In the genomic region with DNA sequence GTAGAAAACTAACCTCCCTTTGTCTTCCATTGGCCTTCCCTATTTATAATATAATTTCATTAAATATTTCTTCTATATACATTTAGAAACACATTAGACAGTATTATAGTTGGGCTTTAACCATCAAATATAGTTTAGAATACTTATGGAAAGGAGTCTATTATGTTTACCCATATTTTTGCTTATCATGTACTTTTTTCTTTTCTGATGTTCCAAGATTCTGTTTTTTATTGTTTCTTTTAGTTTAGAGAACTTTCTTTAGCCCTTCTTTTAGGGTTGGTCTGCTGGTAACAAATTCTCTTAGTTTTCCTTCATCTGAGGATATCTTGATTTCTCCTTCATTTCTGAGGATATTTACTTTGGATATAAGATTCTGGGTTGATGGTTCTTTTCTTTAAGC, we compare ENCODE assay signal across 37 cellular contexts. TPM values are rescaled to one million over a fixed set of nuclear protein-coding genes. Genes with fewer than 3 reads are reported as not detected.
"Had no signal": no experiment of that assay in that cellular context is flagged by ENCODE, and none has a peak within 500 bp of the region (broad histone marks: within the 10 kb centered on the region; RNA-seq: fewer than 3 reads in every experiment).

No MANE protein-coding gene starts in this region.

- H3K4me1 ChIP-seq: body of pancreas, breast epithelium had no signal

- H3K27ac ChIP-seq: body of pancreas, brain microvascular endothelial cell, breast epithelium, VCaP had no signal

- H3K36me3 Mint-ChIP-seq: activated CD8-positive, alpha-beta memory T cell treated with anti-CD3 and anti-CD28 coated beads, Interleukin-2, amount 10 ng/mL, durations not matched to agents 7 days and 5 days; activated naive CD4-positive, alpha-beta T cell treated with anti-CD3 and anti-CD28 coated beads, Interleukin-2, amount 10 ng/mL, durations not matched to agents 7 days and 5 days; activated naive CD8-positive, alpha-beta T cell; activated naive CD8-positive, alpha-beta T cell treated with anti-CD3 and anti-CD28 coated beads, Interleukin-2, amount 10 ng/mL, durations not matched to agents 7 days and 5 days had no signal

- H3K4me3 Mint-ChIP-seq: activated B cell treated with CpG ODN at 0.5 μM for 24 hours; activated CD4-positive, alpha-beta memory T cell treated with anti-CD3 and anti-CD28 coated beads, Interleukin-2, amount 10 ng/mL, durations not matched to agents 7 days and 5 days; activated CD4-positive, alpha-beta T cell treated with anti-CD3 and anti-CD28 coated beads for 36 hours; activated CD4-positive, alpha-beta T cell treated with anti-CD3 and anti-CD28 coated beads, Interleukin-2, amount 10 ng/mL, durations not matched to agents 7 days and 5 days; activated CD8-positive, alpha-beta memory T cell treated with anti-CD3 and anti-CD28 coated beads, Interleukin-2, amount 10 ng/mL, durations not matched to agents 7 days and 5 days; activated CD8-positive, alpha-beta T cell treated with anti-CD3 and anti-CD28 coated beads, Interleukin-2, amount 10 ng/mL, durations not matched to agents 7 days and 5 days; activated naive CD4-positive, alpha-beta T cell treated with anti-CD3 and anti-CD28 coated beads, Interleukin-2, amount 10 ng/mL, durations not matched to agents 7 days and 5 days; activated naive CD4-positive, alpha-beta T cell treated with anti-CD3 and anti-CD28 coated beads, Interleukin-2, amount 50 U/mL, for 24 hours; activated naive CD8-positive, alpha-beta T cell; activated naive CD8-positive, alpha-beta T cell treated with anti-CD3 and anti-CD28 coated beads, Interleukin-2, amount 10 ng/mL, durations not matched to agents 7 days and 5 days; activated naive CD8-positive, alpha-beta T cell treated with anti-CD3 and anti-CD28 coated beads, Interleukin-2, amount 50 U/mL, for 24 hours; activated T-cell treated with anti-CD3 and anti-CD28 coated beads, Interleukin-2, amount 50 U/mL, for 24 hours; T-helper 1 cell treated with Interleukin-12 subunit alpha and Interleukin-12 subunit beta and Interleukin-4 antibody, amounts not matched to agents 30 μg/mL and 1 μg/mL, for 36 hours; T-helper 2 cell treated with Interferon-gamma antibody and Interleukin-4, amounts not matched to agents 5 μg/mL and 100 μg/mL, for 36 hours had no signal

- ATAC-seq: activated CD4-positive, alpha-beta T cell treated with anti-CD3 and anti-CD28 coated beads for 36 hours; activated CD8-positive, alpha-beta memory T cell treated with anti-CD3 and anti-CD28 coated beads, Interleukin-2, amount 10 ng/mL, durations not matched to agents 7 days and 5 days; activated CD8-positive, alpha-beta T cell treated with anti-CD3 and anti-CD28 coated beads, Interleukin-2, amount 10 ng/mL, durations not matched to agents 7 days and 5 days; activated naive CD8-positive, alpha-beta T cell treated with anti-CD3 and anti-CD28 coated beads, Interleukin-2, amount 50 U/mL, for 24 hours; body of pancreas had no signal

- H3K9me3 ChIP-seq: body of pancreas, breast epithelium had no signal

- H3K36me3 ChIP-seq: brain microvascular endothelial cell, breast epithelium had no signal

- FAIRE-seq: astrocyte, TTC549 had no signal

- H3K27me3 Mint-ChIP-seq: activated CD4-positive, alpha-beta memory T cell treated with anti-CD3 and anti-CD28 coated beads, Interleukin-2, amount 10 ng/mL, durations not matched to agents 7 days and 5 days; activated naive CD4-positive, alpha-beta T cell treated with anti-CD3 and anti-CD28 coated beads, Interleukin-2, amount 10 ng/mL, durations not matched to agents 7 days and 5 days had no signal

- DNase-seq: activated B cell treated with CpG ODN at 0.5 μM for 24 hours; activated CD4-positive, alpha-beta memory T cell treated with anti-CD3 and anti-CD28 coated beads, Interleukin-2, amount 10 ng/mL, durations not matched to agents 7 days and 5 days; activated CD4-positive, alpha-beta T cell treated with anti-CD3 and anti-CD28 coated beads for 1 hour; activated CD4-positive, alpha-beta T cell treated with anti-CD3 and anti-CD28 coated beads for 36 hours; activated CD4-positive, alpha-beta T cell treated with anti-CD3 and anti-CD28 coated beads for 48 hours; activated CD4-positive, alpha-beta T cell treated with anti-CD3 and anti-CD28 coated beads, Interleukin-2, amount 10 ng/mL, durations not matched to agents 7 days and 5 days; activated CD4-positive, alpha-beta T cell treated with anti-CD3 and anti-CD28 coated beads, Interleukin-2, amount 50 U/mL, for 48 hours; activated CD8-positive, alpha-beta memory T cell treated with anti-CD3 and anti-CD28 coated beads for 24 hours; activated CD8-positive, alpha-beta memory T cell treated with anti-CD3 and anti-CD28 coated beads, Interleukin-2, amount 10 ng/mL, durations not matched to agents 7 days and 5 days; activated CD8-positive, alpha-beta memory T cell treated with anti-CD3 and anti-CD28 coated beads, Interleukin-2, amount 50 U/mL, for 48 hours; activated CD8-positive, alpha-beta T cell treated with anti-CD3 and anti-CD28 coated beads, Interleukin-2, amount 10 ng/mL, durations not matched to agents 7 days and 5 days; activated effector memory CD4-positive, alpha-beta T cell treated with Interleukin-2 at 50 U/mL for 16 hours; activated gamma-delta T cell; activated naive CD4-positive, alpha-beta T cell treated with anti-CD3 and anti-CD28 coated beads, Interleukin-2, amount 10 ng/mL, durations not matched to agents 7 days and 5 days; activated naive CD4-positive, alpha-beta T cell treated with Interleukin-2 at 50 U/mL for 16 hours; activated naive CD8-positive, alpha-beta T cell treated with anti-CD3 and anti-CD28 coated beads, Interleukin-2, amount 10 ng/mL, durations not matched to agents 7 days and 5 days; activated naive CD8-positive, alpha-beta T cell treated with anti-CD3 and anti-CD28 coated beads, Interleukin-2, amount 50 U/mL, for 24 hours; activated T-cell treated with anti-CD3 and anti-CD28 coated beads, Interleukin-2, amount 50 U/mL, for 24 hours; activated T-cell treated with anti-CD3 and anti-CD28 coated beads, Interleukin-2, amount 50 U/mL, for 48 hours; amygdala; aorta; body of pancreas; brain microvascular endothelial cell; central memory CD4-positive, alpha-beta T cell; T-helper 1 cell; T-helper 2 cell; T-helper 9 cell had no signal

- H3K4me1 Mint-ChIP-seq: activated B cell treated with CpG ODN at 0.5 μM for 24 hours; activated CD4-positive, alpha-beta memory T cell treated with anti-CD3 and anti-CD28 coated beads, Interleukin-2, amount 10 ng/mL, durations not matched to agents 7 days and 5 days; activated CD4-positive, alpha-beta T cell treated with anti-CD3 and anti-CD28 coated beads for 36 hours; activated CD4-positive, alpha-beta T cell treated with anti-CD3 and anti-CD28 coated beads, Interleukin-2, amount 10 ng/mL, durations not matched to agents 7 days and 5 days; activated CD8-positive, alpha-beta memory T cell treated with anti-CD3 and anti-CD28 coated beads, Interleukin-2, amount 10 ng/mL, durations not matched to agents 7 days and 5 days; activated naive CD4-positive, alpha-beta T cell treated with anti-CD3 and anti-CD28 coated beads, Interleukin-2, amount 10 ng/mL, durations not matched to agents 7 days and 5 days; activated naive CD4-positive, alpha-beta T cell treated with anti-CD3 and anti-CD28 coated beads, Interleukin-2, amount 50 U/mL, for 24 hours; activated naive CD8-positive, alpha-beta T cell treated with anti-CD3 and anti-CD28 coated beads, Interleukin-2, amount 50 U/mL, for 24 hours had no signal

- H3K4me3 ChIP-seq: body of pancreas, breast epithelium had no signal

- H3K27me3 ChIP-seq: body of pancreas, brain microvascular endothelial cell, breast epithelium had no signal

- H3K9me3 Mint-ChIP-seq: activated B cell treated with CpG ODN at 0.5 μM for 24 hours; activated CD4-positive, alpha-beta memory T cell treated with anti-CD3 and anti-CD28 coated beads, Interleukin-2, amount 10 ng/mL, durations not matched to agents 7 days and 5 days; activated CD4-positive, alpha-beta T cell treated with anti-CD3 and anti-CD28 coated beads, Interleukin-2, amount 10 ng/mL, durations not matched to agents 7 days and 5 days; activated naive CD4-positive, alpha-beta T cell treated with anti-CD3 and anti-CD28 coated beads, Interleukin-2, amount 10 ng/mL, durations not matched to agents 7 days and 5 days; activated naive CD8-positive, alpha-beta T cell treated with anti-CD3 and anti-CD28 coated beads, Interleukin-2, amount 10 ng/mL, durations not matched to agents 7 days and 5 days; activated naive CD8-positive, alpha-beta T cell treated with anti-CD3 and anti-CD28 coated beads, Interleukin-2, amount 50 U/mL, for 24 hours; activated T-cell treated with anti-CD3 and anti-CD28 coated beads, Interleukin-2, amount 50 U/mL, for 24 hours; activated T-helper 2 cell treated with anti-CD3 and anti-CD28 coated beads, Interferon-gamma antibody, Interleukin-2, Interleukin-4, amounts not matched to agents 10 μg/mL and 5 μg/mL and 100 μg/mL, durations not matched to agents 14 hours and 24 hours and 36 hours; T-helper 1 cell treated with Interleukin-12 subunit alpha and Interleukin-12 subunit beta and Interleukin-4 antibody, amounts not matched to agents 30 μg/mL and 1 μg/mL, for 36 hours; T-helper 2 cell treated with Interferon-gamma antibody and Interleukin-4, amounts not matched to agents 5 μg/mL and 100 μg/mL, for 36 hours had no signal

- H3K27ac Mint-ChIP-seq: activated B cell treated with CpG ODN at 0.5 μM for 24 hours; activated CD4-positive, alpha-beta memory T cell treated with anti-CD3 and anti-CD28 coated beads, Interleukin-2, amount 10 ng/mL, durations not matched to agents 7 days and 5 days; activated CD4-positive, alpha-beta T cell treated with anti-CD3 and anti-CD28 coated beads for 36 hours; activated CD4-positive, alpha-beta T cell treated with anti-CD3 and anti-CD28 coated beads, Interleukin-2, amount 10 ng/mL, durations not matched to agents 7 days and 5 days; activated CD8-positive, alpha-beta memory T cell treated with anti-CD3 and anti-CD28 coated beads, Interleukin-2, amount 10 ng/mL, durations not matched to agents 7 days and 5 days; activated CD8-positive, alpha-beta T cell treated with anti-CD3 and anti-CD28 coated beads, Interleukin-2, amount 10 ng/mL, durations not matched to agents 7 days and 5 days; activated naive CD4-positive, alpha-beta T cell treated with anti-CD3 and anti-CD28 coated beads, Interleukin-2, amount 10 ng/mL, durations not matched to agents 7 days and 5 days; activated naive CD4-positive, alpha-beta T cell treated with anti-CD3 and anti-CD28 coated beads, Interleukin-2, amount 50 U/mL, for 24 hours; activated naive CD8-positive, alpha-beta T cell; activated naive CD8-positive, alpha-beta T cell treated with anti-CD3 and anti-CD28 coated beads, Interleukin-2, amount 10 ng/mL, durations not matched to agents 7 days and 5 days; activated naive CD8-positive, alpha-beta T cell treated with anti-CD3 and anti-CD28 coated beads, Interleukin-2, amount 50 U/mL, for 24 hours; activated T-cell treated with anti-CD3 and anti-CD28 coated beads, Interleukin-2, amount 50 U/mL, for 24 hours; activated T-helper 2 cell treated with anti-CD3 and anti-CD28 coated beads, Interferon-gamma antibody, Interleukin-2, Interleukin-4, amounts not matched to agents 10 μg/mL and 5 μg/mL and 100 μg/mL, durations not matched to agents 14 hours and 24 hours and 36 hours; T-helper 1 cell treated with Interleukin-12 subunit alpha and Interleukin-12 subunit beta and Interleukin-4 antibody, amounts not matched to agents 30 μg/mL and 1 μg/mL, for 36 hours; T-helper 2 cell treated with Interferon-gamma antibody and Interleukin-4, amounts not matched to agents 5 μg/mL and 100 μg/mL, for 36 hours had no signal

RNA-seq across cellular contexts. Expression of gene SH3GL3, which starts 23.8 kb away (rescaled TPM):
- total RNA-seq: activated B cell treated with CpG ODN at 0.5 μM for 24 hours; activated CD4-positive, alpha-beta memory T cell treated with anti-CD3 and anti-CD28 coated beads, Interleukin-2, amount 10 ng/mL, durations not matched to agents 7 days and 5 days; activated CD4-positive, alpha-beta T cell treated with anti-CD3 and anti-CD28 coated beads for 36 hours; activated CD4-positive, alpha-beta T cell treated with anti-CD3 and anti-CD28 coated beads, Interleukin-2, amount 10 ng/mL, durations not matched to agents 7 days and 5 days; activated CD8-positive, alpha-beta memory T cell treated with anti-CD3 and anti-CD28 coated beads, Interleukin-2, amount 10 ng/mL, durations not matched to agents 7 days and 5 days; activated CD8-positive, alpha-beta T cell treated with anti-CD3 and anti-CD28 coated beads, Interleukin-2, amount 10 ng/mL, durations not matched to agents 7 days and 5 days; activated naive CD8-positive, alpha-beta T cell treated with anti-CD3 and anti-CD28 coated beads, Interleukin-2, amount 10 ng/mL, durations not matched to agents 7 days and 5 days; breast epithelium; cardiac septum had no signal
- polyA plus RNA-seq: aorta had no signal
